23 cellular contexts compared by ENCODE assay signal in genomic region chr22:43994416-43994815, GRCh38. TPM values are rescaled to one million over a fixed set of nuclear protein-coding genes. Genes with fewer than 3 reads are reported as not detected.
DNase-seq lines count a peak whose midpoint lies in the region; ATAC-seq and TF ChIP-seq lines count a peak whose summit lies in the region.
"Had no signal": no experiment of that assay in that cellular context is flagged by ENCODE, and none has a peak within 500 bp of the region (broad histone marks: within the 10 kb centered on the region; RNA-seq: fewer than 3 reads in every experiment).

No MANE protein-coding gene starts in this region.

- intact Hi-C loops in MCF 10A (cut with micrococcal nuclease) (no loop called here), breast epithelium (cut with DNase I; ENCODE audit: low total_unique reads) (loop anchor here (10.0 kb wide), 1 partner anchor 630 kb away; no protein-coding TSS in a partner anchor)

- no TSS peak for BruUV-seq in MCF 10A (replicated peaks; lab: Mats Ljungman, UMichigan)

- H3K4me3 Mint-ChIP-seq in MCF 10A (ENCODE audit: unreplicated experiment), result no peak overlapping the region
- no peak overlapping the region for H3K4me3 Mint-ChIP-seq in T-helper 17 cell
- no peak overlapping the region for H3K4me3 Mint-ChIP-seq in glutamatergic neuron (ENCODE audit: unreplicated experiment)
- H3K4me3 Mint-ChIP-seq in stimulated activated naive B cell treated with anti-CD40 and anti-IgM and Interleukin-4, amounts not matched to agents 10 μg/mL and 1 μg/mL and 100 μg/mL, for 72 hours, result peak overlapping the region; percentile 44 to 53

- CTCF ChIA-PET in MCF 10A (lab: Yijun Ruan, JAX), result interaction anchor here (0.5 to 5.9 kb wide), 16 partner anchors 11 to 814 kb away, joined by 3 to 170 read pairs (median 14); partner anchors contain the start of gene PARVB

- H3K9me3 Mint-ChIP-seq in MCF 10A (ENCODE audit: unreplicated experiment), result no peaks in the 10 kb centered on the region
- no peaks in the 10 kb centered on the region for H3K9me3 Mint-ChIP-seq in glutamatergic neuron (ENCODE audit: unreplicated experiment)
- H3K9me3 Mint-ChIP-seq in stimulated activated naive B cell treated with anti-CD40 and anti-IgM and Interleukin-4, amounts not matched to agents 10 μg/mL and 1 μg/mL and 100 μg/mL, for 72 hours, result no peaks in the 10 kb centered on the region

- no peak for TF ChIP-seq POLR2A in breast epithelium (IDR thresholded peaks at IDR 0.05)

- ATAC-seq in T-helper 17 cell (no peak), HG02588 (IDR thresholded peaks at IDR 0.05; ENCODE audit: unreplicated experiment) (no peak), HG02981 (IDR thresholded peaks at IDR 0.05; ENCODE audit: unreplicated experiment) (no peak)
- ATAC-seq in stimulated activated naive B cell treated with anti-CD40 and anti-IgM and Interleukin-4, amounts not matched to agents 10 μg/mL and 1 μg/mL and 100 μg/mL, for 72 hours (replicated peaks), result no peak

- H3K4me3 ChIP-seq in breast epithelium, result no peak overlapping the region
- H3K4me3 ChIP-seq: lung, SK-N-MC, transverse colon had no signal

- H3K36me3 Mint-ChIP-seq in MCF 10A (ENCODE audit: insufficient read depth, unreplicated experiment) (peaks cover 88% of the 10 kb centered on the region), T-helper 17 cell (ENCODE audit: low read depth) (peaks cover 4% of the 10 kb centered on the region), glutamatergic neuron (ENCODE audit: unreplicated experiment) (no peaks in the 10 kb centered on the region)
- H3K36me3 Mint-ChIP-seq in stimulated activated naive B cell treated with anti-CD40 and anti-IgM and Interleukin-4, amounts not matched to agents 10 μg/mL and 1 μg/mL and 100 μg/mL, for 72 hours, result peaks cover 70 to 81% of the 10 kb centered on the region in 2 donors

- in situ Hi-C loops in GM13977 (cut with MboI; ENCODE audit: low pct_unique_long_range_greater_than_20kb, low sequenced_read_pairs, unreplicated experiment), result loop anchor here (25.0 kb wide), 1 partner anchor 618 kb away; no protein-coding TSS in a partner anchor

- H3K4me1 ChIP-seq in breast epithelium, result no peaks in the 10 kb centered on the region

- no peaks in the 10 kb centered on the region for H3K27me3 ChIP-seq in breast epithelium
- H3K27me3 ChIP-seq: transverse colon had no signal

- H3K27me3 Mint-ChIP-seq in MCF 10A (ENCODE audit: insufficient read depth, unreplicated experiment), result no peaks in the 10 kb centered on the region
- H3K27me3 Mint-ChIP-seq in T-helper 17 cell, result no peaks in the 10 kb centered on the region
- peaks cover 3% of the 10 kb centered on the region for H3K27me3 Mint-ChIP-seq in glutamatergic neuron (ENCODE audit: unreplicated experiment)
- no peaks in the 10 kb centered on the region for H3K27me3 Mint-ChIP-seq in stimulated activated naive B cell treated with anti-CD40 and anti-IgM and Interleukin-4, amounts not matched to agents 10 μg/mL and 1 μg/mL and 100 μg/mL, for 72 hours

- H3K36me3 ChIP-seq in breast epithelium, result no peaks in the 10 kb centered on the region

- no peak for TF ChIP-seq CTCF in MCF 10A (IDR thresholded peaks at IDR 0.05; ENCODE audit: unreplicated experiment)
- no peak for TF ChIP-seq CTCF in breast epithelium (IDR thresholded peaks at IDR 0.05)
- no peak for TF ChIP-seq CTCF in glutamatergic neuron (IDR thresholded peaks at IDR 0.05; ENCODE audit: partially characterized antibody, unreplicated experiment)
- TF ChIP-seq CTCF in GM13977 (IDR thresholded peaks at IDR 0.05; ENCODE audit: extremely low read depth, insufficient read depth, missing control alignments), result no peak

- POLR2A ChIA-PET in MCF 10A (lab: Yijun Ruan, JAX), result no interaction called here

- H3K27ac Mint-ChIP-seq in MCF 10A (ENCODE audit: low read depth, unreplicated experiment) (peak overlapping the region; percentile 67), T-helper 17 cell (peak overlapping the region; percentile 95), glutamatergic neuron (ENCODE audit: unreplicated experiment) (peak overlapping the region; percentile 15)
- peak overlapping the region; percentile 75 for H3K27ac Mint-ChIP-seq in stimulated activated naive B cell treated with anti-CD40 and anti-IgM and Interleukin-4, amounts not matched to agents 10 μg/mL and 1 μg/mL and 100 μg/mL, for 72 hours

- H3K4me1 Mint-ChIP-seq in MCF 10A (ENCODE audit: insufficient read depth, unreplicated experiment) (no peaks in the 10 kb centered on the region), T-helper 17 cell (peaks cover 32% of the 10 kb centered on the region), glutamatergic neuron (ENCODE audit: low read depth, unreplicated experiment) (peaks cover 18% of the 10 kb centered on the region)
- H3K4me1 Mint-ChIP-seq in stimulated activated naive B cell treated with anti-CD40 and anti-IgM and Interleukin-4, amounts not matched to agents 10 μg/mL and 1 μg/mL and 100 μg/mL, for 72 hours, result peaks cover 46 to 67% of the 10 kb centered on the region in 2 donors

- no peak overlapping the region for H3K27ac ChIP-seq in breast epithelium
- H3K27ac ChIP-seq: KMS-11, RWPE1, SK-N-MC, transverse colon had no signal

- DNase-seq in MCF 10A (ENCODE audit: unreplicated experiment) (no peak), breast epithelium (ENCODE audit: low spot score in 2 of 2) (no peak), T-helper 17 cell (no peak), glutamatergic neuron (no peak), GM13977 (ENCODE audit: low spot score) (no peak)
- DNase-seq in stimulated activated naive B cell treated with anti-CD40 and anti-IgM and Interleukin-4, amounts not matched to agents 10 μg/mL and 1 μg/mL and 100 μg/mL, for 72 hours, result no peak
- DNase-seq: activated CD4-positive, CD25-positive, alpha-beta regulatory T cell; effector memory CD4-positive, alpha-beta T cell; HCEC 1CT; NCI-H1694; NCI-H2171; NCI-H526 treated with DMSO at 0.1 percent for 48 hours; nucleus accumbens; small intestine; stimulated activated CD4-positive, alpha-beta T cell treated with anti-CD3 and anti-CD28 coated beads, Interleukin-4, amount 100 ng/mL, for 24 hours; T-helper 9 cell; transverse colon had no signal

- no peaks in the 10 kb centered on the region for H3K9me3 ChIP-seq in breast epithelium
- H3K9me3 ChIP-seq in T-helper 17 cell (ENCODE audit: control insufficient read depth, low read length, poor library complexity, severe bottlenecking), result no peaks in the 10 kb centered on the region
- H3K9me3 ChIP-seq: transverse colon had no signal

RNA-seq across cellular contexts. Expression of gene PARVB, which starts 29.7 kb away (rescaled TPM):
- 17.2 and 26.0 TPM in 2 replicates for total RNA-seq in MCF 10A (2022)
- 10 to 100 TPM; 12.3 to 57.6 (median 21.6) TPM for total RNA-seq in breast epithelium
- total RNA-seq in T-helper 17 cell, result 10 to 100 TPM; 14.6 to 36.4 TPM
- 7.7 TPM for total RNA-seq in glutamatergic neuron (ENCODE audit: unreplicated experiment)

RNA-seq across cellular contexts. Expression of gene SAMM50, which starts 39.2 kb away (rescaled TPM):
- total RNA-seq in MCF 10A (2022) (26.1 and 29.5 TPM in 2 replicates), breast epithelium (10 to 100 TPM; 36.1 to 40.6 (median 36.4) TPM), T-helper 17 cell (10 to 100 TPM; 24.8 to 26.0 TPM), glutamatergic neuron (ENCODE audit: unreplicated experiment) (48.0 TPM)

Comparison
In these comparisons a context has a peak if more than half of its experiments do, and no peak if none do; other contexts are left out.
1. H3K27ac Mint-ChIP-seq: peak in every context shown above with its lines; median percentile 95 in T-helper 17 cell; 75 in stimulated activated naive B cell treated with anti-CD40 and anti-IgM and Interleukin-4, amounts not matched to agents 10 μg/mL and 1 μg/mL and 100 μg/mL, for 72 hours; 67 in MCF 10A; 15 in glutamatergic neuron.
2. H3K4me3 Mint-ChIP-seq: peak in stimulated activated naive B cell treated with anti-CD40 and anti-IgM and Interleukin-4, amounts not matched to agents 10 μg/mL and 1 μg/mL and 100 μg/mL, for 72 hours (2 of 2); none in MCF 10A (single experiment), T-helper 17 cell (single experiment) and glutamatergic neuron (single experiment).